ENCODE assay signal across 18 cellular contexts in the genomic region with DNA sequence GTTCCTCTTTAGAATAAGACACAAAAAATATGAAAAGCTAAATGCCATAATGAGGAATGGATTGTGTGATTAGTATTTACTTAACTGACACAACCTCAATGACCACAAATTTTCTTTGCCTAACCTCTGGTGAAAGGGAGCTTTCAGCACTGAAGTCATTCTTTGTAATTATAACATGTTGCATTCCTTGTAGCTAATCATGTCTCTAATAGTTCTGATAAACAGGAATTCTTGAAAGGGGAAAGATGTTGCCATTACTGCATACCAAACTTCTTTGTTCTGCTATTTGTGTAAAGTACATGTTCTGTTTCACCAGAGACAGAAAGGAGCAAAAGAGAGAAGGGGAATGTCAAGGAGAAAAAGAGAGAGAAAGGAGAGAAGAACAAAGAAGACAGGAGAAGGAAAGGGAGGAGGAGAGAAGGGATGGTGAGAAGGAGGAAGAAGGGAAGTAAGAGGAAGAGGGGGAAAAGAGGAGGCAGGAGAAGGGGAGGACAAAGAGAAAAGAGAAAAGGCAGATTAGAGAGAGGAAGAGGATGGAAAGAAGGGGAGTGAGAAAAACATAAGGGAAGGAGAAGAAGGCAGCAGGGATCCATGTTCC.
A peak's percentile ranks its signal among the peaks of the same experiment; 100 is the strongest.
DNase-seq lines count a peak whose midpoint lies in the region; FAIRE-seq and TF ChIP-seq lines count a peak whose summit lies in the region.
"Had no signal": no experiment of that assay in that cellular context is flagged by ENCODE, and none has a peak within 500 bp of the region (broad histone marks: within the 10 kb centered on the region; RNA-seq: fewer than 3 reads in every experiment).

No MANE protein-coding gene starts in this region.

- H3K27ac Mint-ChIP-seq in nephron progenitor cell: peak overlapping the region; percentile 98
- H3K27ac Mint-ChIP-seq: activated naive CD4-positive, alpha-beta T cell treated with anti-CD3 and anti-CD28 coated beads, Interleukin-2, amount 50 U/mL, for 72 hours; CD14-positive monocyte; T-helper 17 cell had no signal

- no peak for FAIRE-seq in endothelial cell of umbilical vein (lab: Jason Lieb, UNC)
- FAIRE-seq: RCC 7860 had no signal

- no peaks in the 10 kb centered on the region for H3K36me3 ChIP-seq in SJSA1
- no peaks in the 10 kb centered on the region for H3K36me3 ChIP-seq in endothelial cell of umbilical vein (ENCODE audit: control insufficient read depth in 2 of 2, extremely low read depth in 1 of 2, insufficient read depth in 2 of 2, low read length in 2 of 2)
- H3K36me3 ChIP-seq in testis (ENCODE audit: low read depth, missing control alignments): no peaks in the 10 kb centered on the region
- no peaks in the 10 kb centered on the region for H3K36me3 ChIP-seq in left ventricle myocardium inferior
- H3K36me3 ChIP-seq: ascending aorta, heart left ventricle had no signal

- H3K4me3 ChIP-seq in SJSA1 (no peak overlapping the region), endothelial cell of umbilical vein (replicated peaks in 1 of 3; ENCODE audit: insufficient read depth in 1 of 3, low read depth in 1 of 3, low read length in 3 of 3) (no peak overlapping the region), testis (no peak overlapping the region), left ventricle myocardium inferior (no peak overlapping the region)
- H3K4me3 ChIP-seq: ascending aorta, heart left ventricle had no signal

- H3K36me3 Mint-ChIP-seq in nephron progenitor cell (ENCODE audit: low read depth): peaks cover 29% of the 10 kb centered on the region
- H3K36me3 Mint-ChIP-seq: activated naive CD4-positive, alpha-beta T cell treated with anti-CD3 and anti-CD28 coated beads, Interleukin-2, amount 50 U/mL, for 72 hours; CD14-positive monocyte had no signal

- H3K9me1 ChIP-seq in endothelial cell of umbilical vein (replicated peaks; ENCODE audit: control insufficient read depth, extremely low read depth, insufficient read depth, low read length): no peaks in the 10 kb centered on the region

- peak in 1 of 2 experiments; percentile 28 for DNase-seq in SJSA1 (ENCODE audit: low read depth in 1 of 2, low spot score in 2 of 2)
- no peak for DNase-seq in endothelial cell of umbilical vein (ENCODE audit: low read depth, low spot score)
- no peak for DNase-seq in nephron progenitor cell
- no peak for DNase-seq in testis
- DNase-seq in NK-92 treated with Interleukin-12 subunit alpha and Interleukin-12 subunit beta, amount 100 ng/mL, for 24 hours (lab: John Stamatoyannopoulos, UW): no peak
- no peak for DNase-seq in left ventricle myocardium inferior
- no peak for DNase-seq in NCI-H526 treated with DMSO at 0.1 percent for 48 hours (lab: John Stamatoyannopoulos, UW)
- DNase-seq: activated CD4-positive, alpha-beta T cell treated with anti-CD3 and anti-CD28 coated beads for 4 hours; DMS 273 treated with DMSO at 0.1 percent for 48 hours; HCEC 1CT; KG1; NCI-H1436; T-helper 17 cell had no signal

- POLR2A ChIA-PET in endothelial cell of umbilical vein (lab: Charles Lee): no interaction called here

- CTCF ChIA-PET in endothelial cell of umbilical vein (lab: Charles Lee): interaction anchor here (1.1 to 1.2 kb wide), 2 partner anchors 11 to 35 kb away, joined by 3 to 5 read pairs; no protein-coding TSS in a partner anchor

- intact Hi-C loops in endothelial cell of umbilical vein (cut with micrococcal nuclease) (no loop called here), testis (cut with DNase I; ENCODE audit: low total_unique reads) (no loop called here), left ventricle myocardium inferior (cut with micrococcal nuclease) (no loop called here)

- no peak overlapping the region for H3K9ac ChIP-seq in endothelial cell of umbilical vein (replicated peaks; ENCODE audit: extremely low read depth, insufficient read depth, low read length)

- H3K4me3 Mint-ChIP-seq in nephron progenitor cell: no peak overlapping the region
- H3K4me3 Mint-ChIP-seq: CD14-positive monocyte, T-helper 17 cell had no signal

- H3K79me2 ChIP-seq in endothelial cell of umbilical vein (ENCODE audit: control insufficient read depth, insufficient read depth, low read length): no peaks in the 10 kb centered on the region

- H3K9me3 ChIP-seq in SJSA1 (replicated peaks) (no peaks in the 10 kb centered on the region), endothelial cell of umbilical vein (replicated peaks; ENCODE audit: control insufficient read depth, insufficient read depth, low read length) (no peaks in the 10 kb centered on the region), testis (no peaks in the 10 kb centered on the region), left ventricle myocardium inferior (replicated peaks) (no peaks in the 10 kb centered on the region)
- H3K9me3 ChIP-seq: ascending aorta, heart left ventricle had no signal

- H3K9me3 Mint-ChIP-seq in nephron progenitor cell: no peaks in the 10 kb centered on the region

- no peaks in the 10 kb centered on the region for H3K27me3 ChIP-seq in SJSA1 (replicated peaks)
- H3K27me3 ChIP-seq in endothelial cell of umbilical vein (ENCODE audit: control insufficient read depth in 2 of 2, insufficient read depth in 2 of 2, low read length in 2 of 2): no peaks in the 10 kb centered on the region
- no peaks in the 10 kb centered on the region for H3K27me3 ChIP-seq in testis
- H3K27me3 ChIP-seq in left ventricle myocardium inferior (ENCODE audit: low read depth): no peaks in the 10 kb centered on the region
- H3K27me3 ChIP-seq: ascending aorta, heart left ventricle had no signal

- no peaks in the 10 kb centered on the region for H4K20me1 ChIP-seq in endothelial cell of umbilical vein (replicated peaks; ENCODE audit: control insufficient read depth, extremely low read depth, insufficient read depth, low read length)

- TF ChIP-seq POLR2A in endothelial cell of umbilical vein (IDR thresholded peaks at IDR 0.05; ENCODE audit: low read depth, low read length): no peak
- TF ChIP-seq POLR2A in testis (IDR thresholded peaks at IDR 0.05): no peak

- H3K4me1 ChIP-seq in SJSA1 (replicated peaks) (peaks cover 9% of the 10 kb centered on the region), endothelial cell of umbilical vein (ENCODE audit: control insufficient read depth, extremely low read depth, insufficient read depth, low read length) (peaks cover 2% of the 10 kb centered on the region), testis (peaks cover 7% of the 10 kb centered on the region), left ventricle myocardium inferior (peaks cover 22% of the 10 kb centered on the region)

- H3K27ac ChIP-seq in SJSA1 (peak overlapping the region; percentile 46), endothelial cell of umbilical vein (ENCODE audit: insufficient read depth, low read depth, low read length) (no peak overlapping the region), testis (peak overlapping the region; percentile 72 to 74), left ventricle myocardium inferior (replicated peaks) (no peak overlapping the region)
- H3K27ac ChIP-seq: heart left ventricle had no signal

- peak overlapping the region; percentile 11 for H2AFZ ChIP-seq in endothelial cell of umbilical vein (ENCODE audit: low read depth, low read length)

- dilution Hi-C loops in endothelial cell of umbilical vein (cut with MboI; ENCODE audit: extremely low pct_ligation_motif_present, low sequenced_read_pairs): no loop called here

- H3K4me2 ChIP-seq in endothelial cell of umbilical vein (ENCODE audit: insufficient read depth, low read length): no peak overlapping the region

- no TSS peak for BruUV-seq in endothelial cell of umbilical vein (replicated peaks; lab: Mats Ljungman, UMichigan)

- no peaks in the 10 kb centered on the region for H3K27me3 Mint-ChIP-seq in nephron progenitor cell (ENCODE audit: low read depth, poor library complexity)
- H3K27me3 Mint-ChIP-seq: T-helper 17 cell had no signal

- TF ChIP-seq CTCF in endothelial cell of umbilical vein (IDR thresholded peaks at IDR 0.05; ENCODE audit: extremely low read depth in 1 of 2, insufficient read depth in 1 of 2, low read depth in 1 of 2, low read length in 2 of 2) (no peak), nephron progenitor cell (IDR thresholded peaks at IDR 0.05) (no peak), testis (IDR thresholded peaks at IDR 0.05) (no peak), left ventricle myocardium inferior (IDR thresholded peaks at IDR 0.05; ENCODE audit: borderline replicate concordance) (no peak)

- H3K4me1 Mint-ChIP-seq in nephron progenitor cell: peaks cover 74% of the 10 kb centered on the region
- H3K4me1 Mint-ChIP-seq: CD14-positive monocyte, T-helper 17 cell had no signal

TF ChIP-seq in endothelial cell of umbilical vein, 7 proteins besides CTCF, POLR2A, EP300 and RAD21:
- no peak for TF ChIP-seq MYC (IDR thresholded peaks at IDR 0.05; ENCODE audit: low read depth, low read length)
- no peak for TF ChIP-seq JUN (IDR thresholded peaks at IDR 0.05; ENCODE audit: borderline replicate concordance, insufficient read depth, insufficient read length, low read depth)
- TF ChIP-seq FOS (IDR thresholded peaks at IDR 0.05; ENCODE audit: borderline replicate concordance, insufficient read depth, low read length): no peak
- no peak for TF ChIP-seq POLR2AphosphoS5 (IDR thresholded peaks at IDR 0.05; ENCODE audit: insufficient read depth, low read depth, low read length)
- TF ChIP-seq, protein P1, sequence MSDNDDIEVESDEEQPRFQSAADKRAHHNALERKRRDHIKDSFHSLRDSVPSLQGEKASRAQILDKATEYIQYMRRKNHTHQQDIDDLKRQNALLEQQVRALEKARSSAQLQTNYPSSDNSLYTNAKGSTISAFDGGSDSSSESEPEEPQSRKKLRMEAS (IDR thresholded peaks at IDR 0.05; ENCODE audit: insufficient read depth, insufficient read length): no peak
- TF ChIP-seq GATA2 (IDR thresholded peaks at IDR 0.05; ENCODE audit: insufficient read depth, insufficient read length, low read depth, low read length): no peak
- no peak for TF ChIP-seq EZH2 (IDR thresholded peaks at IDR 0.05; ENCODE audit: borderline replicate concordance, low read depth, low read length, severe bottlenecking)

Comparison
In these comparisons a context has a peak if more than half of its experiments do, and no peak if none do; other contexts are left out.
1. H3K27ac ChIP-seq: peak in SJSA1 (single experiment) and testis (2 of 2); none in endothelial cell of umbilical vein (single experiment) and left ventricle myocardium inferior (single experiment).